In the genomic region with DNA sequence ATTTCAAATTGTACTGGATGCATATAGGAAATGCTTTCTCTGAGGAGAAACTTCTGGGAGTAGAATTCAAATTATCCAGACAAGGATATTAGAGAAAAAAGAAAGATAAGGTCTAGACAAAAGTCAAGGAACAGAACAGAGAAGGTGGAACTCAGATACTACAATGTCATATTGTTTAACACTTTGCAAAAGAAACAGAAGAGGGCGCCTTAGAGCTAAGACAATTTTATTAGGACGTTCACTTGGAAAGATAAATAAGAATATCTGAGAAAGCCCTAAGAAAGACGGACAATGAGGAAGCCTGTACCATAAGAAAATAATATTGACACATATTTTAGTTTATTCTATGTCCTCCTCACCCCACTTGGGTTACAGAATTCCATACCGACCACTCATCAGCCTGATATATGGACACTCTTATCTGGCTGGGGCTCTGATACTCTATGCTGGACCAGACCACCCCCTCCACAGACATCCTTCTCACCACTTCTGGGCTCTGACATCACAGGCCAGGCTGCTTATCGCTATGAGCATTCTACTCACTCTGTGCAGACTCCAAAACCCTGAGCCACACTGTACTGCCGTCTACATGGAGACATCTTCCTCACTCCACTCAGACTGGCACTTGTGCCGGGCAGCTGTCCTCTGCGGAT, we compare ENCODE assay signal across 1 cellular context.
TF ChIP-seq lines count a peak whose summit lies in the region.

No MANE protein-coding gene starts in this region.

TF ChIP-seq in liver, 16 proteins besides CTCF, POLR2A, EP300 and RAD21 (continued from another document):
- TF ChIP-seq, protein P1, sequence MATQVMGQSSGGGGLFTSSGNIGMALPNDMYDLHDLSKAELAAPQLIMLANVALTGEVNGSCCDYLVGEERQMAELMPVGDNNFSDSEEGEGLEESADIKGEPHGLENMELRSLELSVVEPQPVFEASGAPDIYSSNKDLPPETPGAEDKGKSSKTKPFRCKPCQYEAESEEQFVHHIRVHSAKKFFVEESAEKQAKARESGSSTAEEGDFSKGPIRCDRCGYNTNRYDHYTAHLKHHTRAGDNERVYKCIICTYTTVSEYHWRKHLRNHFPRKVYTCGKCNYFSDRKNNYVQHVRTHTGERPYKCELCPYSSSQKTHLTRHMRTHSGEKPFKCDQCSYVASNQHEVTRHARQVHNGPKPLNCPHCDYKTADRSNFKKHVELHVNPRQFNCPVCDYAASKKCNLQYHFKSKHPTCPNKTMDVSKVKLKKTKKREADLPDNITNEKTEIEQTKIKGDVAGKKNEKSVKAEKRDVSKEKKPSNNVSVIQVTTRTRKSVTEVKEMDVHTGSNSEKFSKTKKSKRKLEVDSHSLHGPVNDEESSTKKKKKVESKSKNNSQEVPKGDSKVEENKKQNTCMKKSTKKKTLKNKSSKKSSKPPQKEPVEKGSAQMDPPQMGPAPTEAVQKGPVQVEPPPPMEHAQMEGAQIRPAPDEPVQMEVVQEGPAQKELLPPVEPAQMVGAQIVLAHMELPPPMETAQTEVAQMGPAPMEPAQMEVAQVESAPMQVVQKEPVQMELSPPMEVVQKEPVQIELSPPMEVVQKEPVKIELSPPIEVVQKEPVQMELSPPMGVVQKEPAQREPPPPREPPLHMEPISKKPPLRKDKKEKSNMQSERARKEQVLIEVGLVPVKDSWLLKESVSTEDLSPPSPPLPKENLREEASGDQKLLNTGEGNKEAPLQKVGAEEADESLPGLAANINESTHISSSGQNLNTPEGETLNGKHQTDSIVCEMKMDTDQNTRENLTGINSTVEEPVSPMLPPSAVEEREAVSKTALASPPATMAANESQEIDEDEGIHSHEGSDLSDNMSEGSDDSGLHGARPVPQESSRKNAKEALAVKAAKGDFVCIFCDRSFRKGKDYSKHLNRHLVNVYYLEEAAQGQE (IDR thresholded peaks at IDR 0.05): no peak
- TF ChIP-seq SP1 (IDR thresholded peaks at IDR 0.05): no peak
- TF ChIP-seq, protein P2, sequence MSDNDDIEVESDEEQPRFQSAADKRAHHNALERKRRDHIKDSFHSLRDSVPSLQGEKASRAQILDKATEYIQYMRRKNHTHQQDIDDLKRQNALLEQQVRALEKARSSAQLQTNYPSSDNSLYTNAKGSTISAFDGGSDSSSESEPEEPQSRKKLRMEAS (IDR thresholded peaks at IDR 0.05): no peak
- TF ChIP-seq YY1 (IDR thresholded peaks at IDR 0.05): no peak
- TF ChIP-seq NR2F2 (IDR thresholded peaks at IDR 0.05): no peak
- no peak for TF ChIP-seq EGR1 (IDR thresholded peaks at IDR 0.05; ENCODE audit: low read depth in 2 of 2)
- TF ChIP-seq FOXA2 (IDR thresholded peaks at IDR 0.05): no peak
- TF ChIP-seq HNF4G (IDR thresholded peaks at IDR 0.05): no peak
- no peak for TF ChIP-seq HNF4A (conservative IDR thresholded peaks at IDR 0.05)
- TF ChIP-seq, protein P3, sequence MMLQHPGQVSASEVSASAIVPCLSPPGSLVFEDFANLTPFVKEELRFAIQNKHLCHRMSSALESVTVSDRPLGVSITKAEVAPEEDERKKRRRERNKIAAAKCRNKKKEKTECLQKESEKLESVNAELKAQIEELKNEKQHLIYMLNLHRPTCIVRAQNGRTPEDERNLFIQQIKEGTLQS (IDR thresholded peaks at IDR 0.05): no peak
TF ChIP-seq in liver: peak in this region for 0.
